Comparison of ENCODE assay signal across 8 cellular contexts in the genomic region with DNA sequence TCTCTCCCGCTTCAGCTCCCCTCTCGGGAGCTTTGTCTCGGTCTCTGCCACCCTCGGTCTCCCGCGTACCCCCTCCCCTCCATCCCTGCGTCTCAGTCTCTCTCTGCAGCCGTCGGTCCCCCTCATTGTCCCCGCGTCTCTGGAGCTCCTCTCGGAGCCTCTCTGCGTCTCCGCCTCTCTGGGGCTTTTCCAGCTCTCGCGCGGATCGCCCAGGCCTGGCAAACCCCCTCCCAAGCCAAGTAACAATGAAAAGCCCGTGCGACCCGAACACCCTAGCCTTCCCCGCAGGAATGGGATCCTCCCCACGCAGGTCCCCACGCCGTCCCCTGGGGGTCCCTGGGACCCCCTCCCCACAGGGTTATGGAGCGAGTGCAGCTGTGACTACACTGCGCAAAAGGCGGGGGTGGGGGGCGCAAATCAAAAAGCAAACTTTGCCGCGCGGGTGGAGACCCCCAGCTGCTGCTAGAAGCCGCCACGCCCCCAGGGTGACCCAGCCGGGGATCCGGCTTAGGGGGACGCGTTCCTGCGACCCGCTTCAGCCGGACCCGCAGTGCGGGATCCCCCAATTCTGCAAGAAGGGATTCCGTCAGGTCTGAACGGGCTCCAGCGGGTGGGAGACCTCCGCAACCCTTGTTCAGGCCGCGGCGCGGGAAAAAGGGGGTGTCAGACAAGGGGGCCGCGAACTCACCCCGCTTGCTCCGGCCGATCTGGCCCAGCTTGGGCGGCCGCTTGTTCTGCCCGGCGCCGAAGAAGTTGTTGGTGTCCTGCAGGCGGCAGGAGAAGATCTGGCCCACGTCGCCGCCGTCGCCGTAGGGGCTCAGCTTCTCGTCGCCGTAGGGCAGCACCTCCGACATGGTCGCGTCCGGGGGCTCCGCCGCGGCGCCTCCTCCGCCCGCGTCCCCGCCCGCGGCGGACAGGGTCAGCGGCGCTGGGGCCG. TPM values are rescaled to one million over a fixed set of nuclear protein-coding genes. Genes with fewer than 3 reads are reported as not detected.
A peak's percentile ranks its signal among the peaks of the same experiment; 100 is the strongest.
DNase-seq lines count a peak whose midpoint lies in the region; ATAC-seq, FAIRE-seq and TF ChIP-seq lines count a peak whose summit lies in the region.

No MANE protein-coding gene starts in this region.

- ATAC-seq in pancreas (no peak), HG03196 (IDR thresholded peaks at IDR 0.05; ENCODE audit: unreplicated experiment) (no peak)

- no peaks in the 10 kb centered on the region for H3K36me3 ChIP-seq in SK-N-SH (replicated peaks in 1 of 2; ENCODE audit: control insufficient read depth in 1 of 2, insufficient read depth in 2 of 2, low read length in 1 of 2)
- no peaks in the 10 kb centered on the region for H3K36me3 ChIP-seq in pancreas

- intact Hi-C loops in pancreas (cut with DNase I): loop anchor here in 1 of 3 donors (5.0 kb wide), 1 partner anchor 107 kb away; no protein-coding TSS in a partner anchor

- peaks cover 8% of the 10 kb centered on the region; the same call in 1 of the 2 replicates for H3K79me2 ChIP-seq in SK-N-SH (ENCODE audit: insufficient read depth)

- no peaks in the 10 kb centered on the region for H3K9me2 ChIP-seq in SK-N-SH

- under 1% methylated on average over 34 of the region's 89 CpGs for WGBS in SK-N-SH (ENCODE audit: low lambda C conversion rate)
- WGBS in pancreas, 2 donors: 2% methylated on average over 71 to 89 of the region's 89 CpGs

- no peaks in the 10 kb centered on the region for H4K20me1 ChIP-seq in SK-N-SH (ENCODE audit: insufficient read depth)

- peak overlapping the region; percentile 63 for H3K9ac ChIP-seq in SK-N-SH

- H3F3A ChIP-seq in SK-N-SH (replicated peaks; ENCODE audit: insufficient read depth): no peaks in the 10 kb centered on the region

- POLR2A ChIA-PET in SK-N-SH (lab: Yijun Ruan, JAX): interaction anchor here (0.6 to 2.6 kb wide), 8 partner anchors 8 to 1294 kb away, joined by 3 to 14 read pairs (median 4); partner anchors contain the start of gene MUL1

- H3K4me3 ChIP-seq in SK-N-SH (ENCODE audit: low read depth in 2 of 2, low read length in 1 of 2) (peak overlapping the region; percentile 68 to 74), fibroblast of the aortic adventitia (ENCODE audit: low read depth, low read length) (peak overlapping the region; percentile 79), pancreas (peak overlapping the region in 3 of 4 donors; percentile 9 to 41 (median 40))

- no peak for FAIRE-seq in pancreas (lab: Jason Lieb, UNC)

- peak overlapping the region in 1 of 2 experiments; percentile 88; a peak in 2 of 4 replicates for H3K27ac ChIP-seq in SK-N-SH (ENCODE audit: low read depth in 2 of 2, low read length in 1 of 2)
- peak overlapping the region in 1 of 4 donors; percentile 8 for H3K27ac ChIP-seq in pancreas

- DNase-seq in GM03348 (ENCODE audit: low spot score) (peak; percentile 35), SK-N-SH (peak; percentile 72), fibroblast of the aortic adventitia (ENCODE audit: low read depth) (peak; percentile 30), pancreas (peak in 1 of 6 donors; percentile 75), germinal center (ENCODE audit: low spot score) (no peak), NCI-H2081 (lab: John Stamatoyannopoulos, UW) (no peak), HCEC 1CT (no peak)

- 0 out of 2 replicates have a peak, but pooled peaks have one; percentile 3 for TF ChIP-seq RAD21 in SK-N-SH (IDR thresholded peaks at IDR 0.05; ENCODE audit: low read length)

- H3K9me3 ChIP-seq in SK-N-SH (no peaks in the 10 kb centered on the region), pancreas (no peaks in the 10 kb centered on the region)

- H3K27me3 ChIP-seq in SK-N-SH (ENCODE audit: insufficient read depth): 0 out of 2 replicates have a peak, but pooled peaks cover 3% of the 10 kb centered on the region
- peaks cover 0 to 17% (median 2%) of the 10 kb centered on the region in 4 donors for H3K27me3 ChIP-seq in pancreas

- peaks cover 0 to 35% of the 10 kb centered on the region in 2 experiments; a peak in 2 of 4 replicates for H3K4me1 ChIP-seq in SK-N-SH (ENCODE audit: control insufficient read depth in 1 of 2, insufficient read depth in 2 of 2, low read depth in 1 of 2, low read length in 1 of 2)
- peaks cover 0 to 11% (median 0%) of the 10 kb centered on the region in 3 donors for H3K4me1 ChIP-seq in pancreas

- CTCF ChIA-PET in SK-N-SH (lab: Yijun Ruan, JAX): interaction anchor here (0.9 to 14.4 kb wide), 19 partner anchors 9 to 272 kb away, joined by 3 to 286 read pairs (median 5); no protein-coding TSS in a partner anchor

- peak overlapping the region; percentile 76; the same call in 1 of the 2 replicates for H2AFZ ChIP-seq in SK-N-SH (ENCODE audit: low read depth)

- no peak for TF ChIP-seq CTCF in SK-N-SH (IDR thresholded peaks at IDR 0.05)
- TF ChIP-seq CTCF in fibroblast of the aortic adventitia (IDR thresholded peaks at IDR 0.05; ENCODE audit: insufficient read depth, low read length): no peak
- no peak for TF ChIP-seq CTCF in pancreas (IDR thresholded peaks at IDR 0.05)

- H3K4me2 ChIP-seq in SK-N-SH: peak overlapping the region; percentile 99

- TF ChIP-seq EP300 in SK-N-SH (IDR thresholded peaks at IDR 0.05; ENCODE audit: borderline replicate concordance in 1 of 2, low read depth in 1 of 2, low read length in 1 of 2): no peak

TF ChIP-seq in SK-N-SH, 30 proteins besides CTCF, POLR2A, EP300 and RAD21:
- no peak for TF ChIP-seq MEF2A (IDR thresholded peaks at IDR 0.05; ENCODE audit: borderline replicate concordance, low read depth)
- peak; percentile 82 for TF ChIP-seq CHD2 (IDR thresholded peaks at IDR 0.05; ENCODE audit: low read length, partially characterized antibody)
- no peak for TF ChIP-seq NFIC (IDR thresholded peaks at IDR 0.05; ENCODE audit: borderline replicate concordance)
- TF ChIP-seq JUND (IDR thresholded peaks at IDR 0.05): no peak
- no peak for TF ChIP-seq IRF3 (IDR thresholded peaks at IDR 0.05; ENCODE audit: low read depth, low read length)
- TF ChIP-seq SIN3A (IDR thresholded peaks at IDR 0.05; ENCODE audit: borderline replicate concordance, low read depth, low read length): no peak

RNA-seq across cellular contexts. Expression of gene CAMK2N1, which starts 1.2 kb away (rescaled TPM):
- polyA plus RNA-seq in SK-N-SH (2012; rRNA removed) (2.8 and 5.3 TPM in 2 replicates), pancreas (10 to 100 TPM in 1 of 2 donors, 1 to 10 TPM in 1; 6.8 to 40.7 TPM)
- 8.4 and 9.9 TPM in 2 replicates for polyA plus RNA-seq in SK-N-SH (2012; cell fraction: cytosol; rRNA removed)
- 1.3 and 1.6 TPM in 2 replicates for polyA plus RNA-seq in SK-N-SH (2012; cell fraction: nucleus; rRNA removed)
- total RNA-seq in fibroblast of the aortic adventitia (ENCODE audit: low replicate concordance) (5.2 and 28.5 TPM in 2 replicates), pancreas (1 to 10 TPM; 3.4 to 9.3 (median 5.5) TPM)

RNA-seq across cellular contexts. Expression of gene MUL1, which starts 23.2 kb away (rescaled TPM):
- 22.8 and 26.4 TPM in 2 replicates for polyA plus RNA-seq in SK-N-SH (2012; rRNA removed)
- polyA plus RNA-seq in SK-N-SH (2012; cell fraction: cytosol; rRNA removed): 13.8 and 20.8 TPM in 2 replicates
- polyA plus RNA-seq in SK-N-SH (2012; cell fraction: nucleus; rRNA removed): 12.8 and 16.0 TPM in 2 replicates
- total RNA-seq in fibroblast of the aortic adventitia (ENCODE audit: low replicate concordance): 23.7 and 24.4 TPM in 2 replicates
- 10 to 100 TPM in 5 of 6 donors, 1 to 10 TPM in 1; 9.9 to 16.5 (median 12.2) TPM for total RNA-seq in pancreas
- polyA plus RNA-seq in pancreas: 10 to 100 TPM in 1 of 2 donors, 1 to 10 TPM in 1; 3.5 to 10.6 TPM

Comparison
In these comparisons a context has a peak if more than half of its experiments do, and no peak if none do; other contexts are left out.
1. DNase-seq: peak in GM03348 (single experiment), SK-N-SH (single experiment) and fibroblast of the aortic adventitia (single experiment); none in germinal center (single experiment), NCI-H2081 (0 of 2) and HCEC 1CT (single experiment).
2. Peak in every context shown above with its lines, with median percentiles within 50 percentile points of each other: H3K4me3 ChIP-seq.